Comparison of ENCODE assay signal across 25 cellular contexts in the genomic region with DNA sequence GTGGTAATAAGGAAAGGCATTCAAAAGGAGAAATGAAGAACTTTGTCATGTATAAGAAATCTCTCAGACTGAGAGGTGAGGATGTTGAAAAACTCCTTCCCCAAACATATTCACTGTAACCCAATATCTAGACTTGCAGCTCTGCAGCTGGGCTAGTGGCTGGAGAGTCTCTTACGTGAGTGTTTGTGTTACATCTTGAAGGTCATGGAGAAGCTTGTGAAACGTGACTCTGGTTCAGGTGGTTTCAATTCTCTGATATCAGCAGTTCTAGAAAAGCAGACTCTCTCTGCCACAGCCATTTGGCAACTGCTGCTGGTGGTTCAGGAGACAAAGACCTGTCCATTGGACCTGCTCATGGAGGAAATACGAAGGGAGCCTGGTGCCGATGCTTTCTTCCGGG. TPM values are rescaled to one million over a fixed set of nuclear protein-coding genes. Genes with fewer than 3 reads are reported as not detected.
DNase-seq lines count a peak whose midpoint lies in the region; ATAC-seq lines count a peak whose summit lies in the region.
"Had no signal": no experiment of that assay in that cellular context is flagged by ENCODE, and none has a peak within 500 bp of the region (broad histone marks: within the 10 kb centered on the region; RNA-seq: fewer than 3 reads in every experiment).

No MANE protein-coding gene starts in this region.

- DNase-seq in DMS153 treated with DMSO at 0.1 percent for 48 hours (lab: John Stamatoyannopoulos, UW; ENCODE audit: unreplicated experiment) (peak; percentile 10), NCI-H1105 treated with DMSO at 0.1 percent for 48 hours (lab: John Stamatoyannopoulos, UW) (peak; percentile 60), NCI-H510A treated with DMSO at 0.1 percent for 48 hours (lab: John Stamatoyannopoulos, UW) (peak; percentile 95), fibroblast of gingiva (ENCODE audit: low read depth) (peak; percentile 49), cardiac septum (ENCODE audit: low spot score) (no peak), putamen (ENCODE audit: low spot score) (no peak), Kasumi-1 (lab: John Stamatoyannopoulos, UW) (no peak)
- DNase-seq: activated CD4-positive, alpha-beta memory T cell treated with anti-CD3 and anti-CD28 coated beads for 36 hours; activated naive CD4-positive, alpha-beta T cell treated with anti-CD3 and anti-CD28 coated beads for 36 hours; activated T-cell treated with anti-CD3 and anti-CD28 coated beads for 4 hours; aorta; cerebellar nuclear complex; effector memory CD4-positive, alpha-beta T cell; glutamatergic neuron; KBM-7; NCI-H748 treated with DMSO at 0.1 percent for 48 hours; PC-3; retina; SIG-M5; stimulated activated CD4-positive, alpha-beta T cell treated with anti-CD3 and anti-CD28 coated beads, Interleukin-12 subunit alpha, Interleukin-12 subunit beta, amount 100 ng/mL, for 4 hours; stimulated activated CD8-positive, alpha-beta memory T cell treated with anti-CD3 and anti-CD28 coated beads, Interleukin-4, amount 100 ng/mL, for 48 hours had no signal

- intact Hi-C loops in cardiac septum (cut with DNase I) = no loop called here

- no peak for ATAC-seq in GM19397 (IDR thresholded peaks at IDR 0.05; ENCODE audit: unreplicated experiment)
- ATAC-seq: PC-3, WTC11 had no signal

RNA-seq across cellular contexts. Expression of a gene that starts 55.0 kb away (rescaled TPM):
- total RNA-seq in cardiac septum = not detected
- total RNA-seq: activated CD4-positive, alpha-beta memory T cell treated with anti-CD3 and anti-CD28 coated beads for 36 hours; activated naive CD4-positive, alpha-beta T cell treated with anti-CD3 and anti-CD28 coated beads for 36 hours; aorta; fibroblast of lung; liver had no signal

RNA-seq across cellular contexts. Expression of a gene that starts 56.7 kb away (rescaled TPM):
- total RNA-seq in cardiac septum = 12.9 TPM

Comparison
In these comparisons a context has a peak if more than half of its experiments do, and no peak if none do; other contexts are left out.
1. DNase-seq: peak in DMS153 treated with DMSO at 0.1 percent for 48 hours (single experiment), NCI-H1105 treated with DMSO at 0.1 percent for 48 hours (single experiment), NCI-H510A treated with DMSO at 0.1 percent for 48 hours (single experiment) and fibroblast of gingiva (single experiment); none in cardiac septum (single experiment), putamen (single experiment) and Kasumi-1 (0 of 2).